In genomic region chr4:104064650-104065577, GRCh38 we compare ENCODE assay signal across 9 cellular contexts.
A peak's percentile ranks its signal among the peaks of the same experiment; 100 is the strongest.
DNase-seq lines count a peak whose midpoint lies in the region; ATAC-seq and TF ChIP-seq lines count a peak whose summit lies in the region.
"Had no signal": no experiment of that assay in that cellular context is flagged by ENCODE, and none has a peak within 500 bp of the region (broad histone marks: within the 10 kb centered on the region; RNA-seq: fewer than 3 reads in every experiment).

No MANE protein-coding gene starts in this region.

- no peaks in the 10 kb centered on the region for H3K79me2 ChIP-seq in OCI-LY1 (ENCODE audit: insufficient read depth, low read length)

- H3K4me2 ChIP-seq in OCI-LY1 (ENCODE audit: low read length), result no peak overlapping the region

- H3K9me3 Mint-ChIP-seq in mesothelial cell of epicardium, result peaks cover 6% of the 10 kb centered on the region
- H3K9me3 Mint-ChIP-seq: T-helper 1 cell treated with Interleukin-12 subunit alpha and Interleukin-12 subunit beta and Interleukin-4 antibody, amounts not matched to agents 30 μg/mL and 1 μg/mL, for 36 hours had no signal

- H3K27me3 ChIP-seq in GM06990 (replicated peaks; ENCODE audit: control insufficient read depth, insufficient read depth, low read length), result no peaks in the 10 kb centered on the region
- H3K27me3 ChIP-seq in OCI-LY1 (ENCODE audit: insufficient read depth, low read length), result no peaks in the 10 kb centered on the region

- peak overlapping the region; percentile 12 for H3K4me3 Mint-ChIP-seq in mesothelial cell of epicardium
- H3K4me3 Mint-ChIP-seq: T-helper 1 cell treated with Interleukin-12 subunit alpha and Interleukin-12 subunit beta and Interleukin-4 antibody, amounts not matched to agents 30 μg/mL and 1 μg/mL, for 36 hours had no signal

- peak; percentile 65 for TF ChIP-seq CTCF in GM06990 (IDR thresholded peaks at IDR 0.05; ENCODE audit: insufficient read depth, low read length, poor library complexity, severe bottlenecking)
- TF ChIP-seq CTCF in OCI-LY1 (IDR thresholded peaks at IDR 0.05; ENCODE audit: low read length), result peak; percentile 68
- peak; percentile 82 for TF ChIP-seq CTCF in mesothelial cell of epicardium (IDR thresholded peaks at IDR 0.05; ENCODE audit: unreplicated experiment)

- H3K9ac ChIP-seq in OCI-LY1 (ENCODE audit: low read length), result no peak overlapping the region

- H3K4me3 ChIP-seq in GM06990 (replicated peaks; ENCODE audit: low read depth, low read length) (no peak overlapping the region), OCI-LY1 (ENCODE audit: low read depth, low read length, poor library complexity, severe bottlenecking) (no peak overlapping the region)

- ATAC-seq in GM21367 (IDR thresholded peaks at IDR 0.05; ENCODE audit: unreplicated experiment) (peak; percentile 80), HG03196 (IDR thresholded peaks at IDR 0.05; ENCODE audit: unreplicated experiment) (no peak)

- DNase-seq in GM06990 (ENCODE audit: extremely low read depth, insufficient read length) (no peak), HPDE6-E6E7 (ENCODE audit: extremely low spot score) (peak; percentile 45), dermis blood vessel endothelial cell (peak; percentile 16), mesothelial cell of epicardium (ENCODE audit: low spot score in 2 of 2, unreplicated experiment in 2 of 2) (peak; percentile 40 to 59), activated T-cell treated with anti-CD3 and anti-CD28 coated beads for 4 hours (no peak)

- H4K20me1 ChIP-seq in OCI-LY1 (ENCODE audit: insufficient read depth, low read length), result no peaks in the 10 kb centered on the region

- no peaks in the 10 kb centered on the region for H3K27me3 Mint-ChIP-seq in mesothelial cell of epicardium (ENCODE audit: low read depth)

- H3K27ac Mint-ChIP-seq in mesothelial cell of epicardium, result no peak overlapping the region
- H3K27ac Mint-ChIP-seq: T-helper 1 cell treated with Interleukin-12 subunit alpha and Interleukin-12 subunit beta and Interleukin-4 antibody, amounts not matched to agents 30 μg/mL and 1 μg/mL, for 36 hours had no signal

- H2AFZ ChIP-seq in OCI-LY1 (ENCODE audit: low read length), result peak overlapping the region; percentile 72; the same call in 1 of the 2 replicates

- H3K36me3 ChIP-seq in GM06990 (ENCODE audit: control insufficient read depth, insufficient read depth, low read length), result no peaks in the 10 kb centered on the region
- no peaks in the 10 kb centered on the region for H3K36me3 ChIP-seq in OCI-LY1 (ENCODE audit: insufficient read depth, low read length)

- no peaks in the 10 kb centered on the region for H3K36me3 Mint-ChIP-seq in mesothelial cell of epicardium

- no peak overlapping the region for H3K27ac ChIP-seq in OCI-LY1 (ENCODE audit: low read depth, low read length, poor library complexity, severe bottlenecking)

- H3F3A ChIP-seq in OCI-LY1 (ENCODE audit: insufficient read depth, low read length), result no peaks in the 10 kb centered on the region

- H3K4me1 ChIP-seq in OCI-LY1 (ENCODE audit: insufficient read depth, low read length, severe bottlenecking), result peaks cover 8% of the 10 kb centered on the region

- no peaks in the 10 kb centered on the region for H3K9me2 ChIP-seq in OCI-LY1 (ENCODE audit: low read depth, low read length)

- H3K9me3 ChIP-seq in OCI-LY1 (ENCODE audit: low read length), result no peaks in the 10 kb centered on the region

- peaks cover 6% of the 10 kb centered on the region for H3K4me1 Mint-ChIP-seq in mesothelial cell of epicardium

Comparison
In these comparisons a context has a peak if more than half of its experiments do, and no peak if none do; other contexts are left out.
1. DNase-seq: peak in HPDE6-E6E7 (single experiment), dermis blood vessel endothelial cell (single experiment) and mesothelial cell of epicardium (2 of 2); none in GM06990 (single experiment) and activated T-cell treated with anti-CD3 and anti-CD28 coated beads for 4 hours (single experiment).
2. Peak in every context shown above with its lines, with median percentiles within 50 percentile points of each other: CTCF ChIP-seq.